Comparison of ENCODE assay signal across 22 cellular contexts in the genomic region with DNA sequence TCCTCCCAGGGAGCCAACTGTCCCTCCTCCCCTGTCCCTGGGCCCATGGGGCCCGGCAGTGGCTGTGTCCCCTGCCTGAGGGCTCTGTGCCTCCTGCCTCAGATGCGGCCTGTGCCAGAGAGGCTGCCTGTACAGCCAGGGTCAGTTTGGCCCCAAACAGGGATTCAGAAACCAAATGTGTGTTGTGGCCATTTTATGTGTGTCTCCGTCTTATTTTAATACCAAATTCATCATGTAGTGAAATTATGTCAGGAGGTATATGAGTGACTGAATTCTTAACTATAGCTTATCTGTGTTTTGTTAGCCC.
"Had no signal": no experiment of that assay in that cellular context is flagged by ENCODE, and none has a peak within 500 bp of the region (broad histone marks: within the 10 kb centered on the region; RNA-seq: fewer than 3 reads in every experiment).

No MANE protein-coding gene starts in this region.

- H3K27ac ChIP-seq: colonic mucosa, psoas muscle, spleen, thyroid gland, upper lobe of left lung, uterus had no signal

- H3K36me3 ChIP-seq: colonic mucosa, thyroid gland, uterus had no signal

- ATAC-seq: esophagus mucosa; left lobe of liver; naive thymus-derived CD4-positive, alpha-beta T cell; sciatic nerve; stimulated activated memory B cell treated with anti-CD40 and anti-IgM and Interleukin-4, amounts not matched to agents 10 μg/mL and 1 μg/mL and 100 μg/mL, for 72 hours; stimulated activated naive CD8-positive, alpha-beta T cell treated with anti-CD3 and anti-CD28 coated beads, Interleukin-15, amount 100 ng/mL, for 72 hours had no signal

- H3K27me3 ChIP-seq: colonic mucosa, spleen, thyroid gland, upper lobe of left lung, uterus had no signal

- H3K9me3 Mint-ChIP-seq: naive thymus-derived CD4-positive, alpha-beta T cell; neural crest cell; stimulated activated memory B cell treated with anti-CD40 and anti-IgM and Interleukin-4, amounts not matched to agents 10 μg/mL and 1 μg/mL and 100 μg/mL, for 72 hours; stimulated activated naive CD8-positive, alpha-beta T cell treated with anti-CD3 and anti-CD28 coated beads, Interleukin-15, amount 100 ng/mL, for 72 hours had no signal

- H3K4me1 Mint-ChIP-seq: stimulated activated memory B cell treated with anti-CD40 and anti-IgM and Interleukin-4, amounts not matched to agents 10 μg/mL and 1 μg/mL and 100 μg/mL, for 72 hours; stimulated activated naive CD8-positive, alpha-beta T cell treated with anti-CD3 and anti-CD28 coated beads, Interleukin-15, amount 100 ng/mL, for 72 hours had no signal

- H3K27ac Mint-ChIP-seq: naive thymus-derived CD4-positive, alpha-beta T cell; stimulated activated memory B cell treated with anti-CD40 and anti-IgM and Interleukin-4, amounts not matched to agents 10 μg/mL and 1 μg/mL and 100 μg/mL, for 72 hours; stimulated activated naive CD8-positive, alpha-beta T cell treated with anti-CD3 and anti-CD28 coated beads, Interleukin-15, amount 100 ng/mL, for 72 hours had no signal

- H3K4me1 ChIP-seq: colonic mucosa, psoas muscle, spleen, thyroid gland, upper lobe of left lung, uterus had no signal

- H3K9me3 ChIP-seq: colonic mucosa, psoas muscle, spleen, thyroid gland, upper lobe of left lung, uterus had no signal

- H3K4me3 ChIP-seq: colonic mucosa, psoas muscle, spleen, thyroid gland, upper lobe of left lung, uterus had no signal

- DNase-seq: caudate nucleus; colonic mucosa; effector CD4-positive, alpha-beta T cell; hippocampal formation; kidney glomerular epithelial cell; mammary epithelial cell; naive thymus-derived CD4-positive, alpha-beta T cell; psoas muscle; spleen; stimulated activated CD4-positive, alpha-beta T cell treated with anti-CD3 and anti-CD28 coated beads, Interleukin-15, amount 100 ng/mL, for 24 hours; stimulated activated CD4-positive, alpha-beta T cell treated with anti-CD3 and anti-CD28 coated beads, Interleukin-1b, Interleukin-23, amount 100 ng/mL, for 48 hours; stimulated activated CD4-positive, alpha-beta T cell treated with anti-CD3 and anti-CD28 coated beads, Interleukin-4, amount 100 ng/mL, for 24 hours; stimulated activated naive CD8-positive, alpha-beta T cell treated with anti-CD3 and anti-CD28 coated beads, Interleukin-15, amount 100 ng/mL, for 72 hours; substantia nigra; thyroid gland; uterus had no signal

- H3K27me3 Mint-ChIP-seq: naive thymus-derived CD4-positive, alpha-beta T cell; stimulated activated memory B cell treated with anti-CD40 and anti-IgM and Interleukin-4, amounts not matched to agents 10 μg/mL and 1 μg/mL and 100 μg/mL, for 72 hours; stimulated activated naive CD8-positive, alpha-beta T cell treated with anti-CD3 and anti-CD28 coated beads, Interleukin-15, amount 100 ng/mL, for 72 hours had no signal

- H3K4me3 Mint-ChIP-seq: naive thymus-derived CD4-positive, alpha-beta T cell; neural crest cell; stimulated activated memory B cell treated with anti-CD40 and anti-IgM and Interleukin-4, amounts not matched to agents 10 μg/mL and 1 μg/mL and 100 μg/mL, for 72 hours; stimulated activated naive CD8-positive, alpha-beta T cell treated with anti-CD3 and anti-CD28 coated beads, Interleukin-15, amount 100 ng/mL, for 72 hours had no signal
